2 cellular contexts compared by ENCODE assay signal in the genomic region with DNA sequence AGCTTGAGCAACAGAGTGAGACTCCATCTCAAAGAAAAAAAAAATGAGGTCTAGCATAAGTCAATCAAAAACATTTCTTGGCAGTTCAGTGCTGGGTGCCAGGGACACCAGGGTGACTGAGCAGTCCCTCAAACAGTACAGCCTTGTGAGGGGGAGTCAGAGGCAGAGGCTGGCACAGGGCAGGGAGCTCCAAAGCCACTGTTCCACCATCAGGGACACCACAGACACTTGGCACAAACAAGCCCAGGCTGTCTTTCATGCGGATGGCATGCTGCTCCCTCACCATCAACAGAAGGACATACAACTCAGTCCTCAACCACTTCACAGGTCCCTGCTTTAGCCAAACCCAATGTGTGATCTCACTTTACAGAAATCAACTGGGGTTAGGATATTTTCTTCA.
TF ChIP-seq lines count a peak whose summit lies in the region.

No MANE protein-coding gene starts in this region.

TF ChIP-seq in K562, 482 proteins besides CTCF, POLR2A, EP300 and RAD21:
- no peak for TF ChIP-seq SOX6 (IDR thresholded peaks at IDR 0.05)
- TF ChIP-seq, protein P1, sequence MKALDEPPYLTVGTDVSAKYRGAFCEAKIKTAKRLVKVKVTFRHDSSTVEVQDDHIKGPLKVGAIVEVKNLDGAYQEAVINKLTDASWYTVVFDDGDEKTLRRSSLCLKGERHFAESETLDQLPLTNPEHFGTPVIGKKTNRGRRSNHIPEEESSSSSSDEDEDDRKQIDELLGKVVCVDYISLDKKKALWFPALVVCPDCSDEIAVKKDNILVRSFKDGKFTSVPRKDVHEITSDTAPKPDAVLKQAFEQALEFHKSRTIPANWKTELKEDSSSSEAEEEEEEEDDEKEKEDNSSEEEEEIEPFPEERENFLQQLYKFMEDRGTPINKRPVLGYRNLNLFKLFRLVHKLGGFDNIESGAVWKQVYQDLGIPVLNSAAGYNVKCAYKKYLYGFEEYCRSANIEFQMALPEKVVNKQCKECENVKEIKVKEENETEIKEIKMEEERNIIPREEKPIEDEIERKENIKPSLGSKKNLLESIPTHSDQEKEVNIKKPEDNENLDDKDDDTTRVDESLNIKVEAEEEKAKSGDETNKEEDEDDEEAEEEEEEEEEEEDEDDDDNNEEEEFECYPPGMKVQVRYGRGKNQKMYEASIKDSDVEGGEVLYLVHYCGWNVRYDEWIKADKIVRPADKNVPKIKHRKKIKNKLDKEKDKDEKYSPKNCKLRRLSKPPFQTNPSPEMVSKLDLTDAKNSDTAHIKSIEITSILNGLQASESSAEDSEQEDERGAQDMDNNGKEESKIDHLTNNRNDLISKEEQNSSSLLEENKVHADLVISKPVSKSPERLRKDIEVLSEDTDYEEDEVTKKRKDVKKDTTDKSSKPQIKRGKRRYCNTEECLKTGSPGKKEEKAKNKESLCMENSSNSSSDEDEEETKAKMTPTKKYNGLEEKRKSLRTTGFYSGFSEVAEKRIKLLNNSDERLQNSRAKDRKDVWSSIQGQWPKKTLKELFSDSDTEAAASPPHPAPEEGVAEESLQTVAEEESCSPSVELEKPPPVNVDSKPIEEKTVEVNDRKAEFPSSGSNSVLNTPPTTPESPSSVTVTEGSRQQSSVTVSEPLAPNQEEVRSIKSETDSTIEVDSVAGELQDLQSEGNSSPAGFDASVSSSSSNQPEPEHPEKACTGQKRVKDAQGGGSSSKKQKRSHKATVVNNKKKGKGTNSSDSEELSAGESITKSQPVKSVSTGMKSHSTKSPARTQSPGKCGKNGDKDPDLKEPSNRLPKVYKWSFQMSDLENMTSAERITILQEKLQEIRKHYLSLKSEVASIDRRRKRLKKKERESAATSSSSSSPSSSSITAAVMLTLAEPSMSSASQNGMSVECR (CRISPR knock-in tag; IDR thresholded peaks at IDR 0.05): 0 out of 2 replicates have a peak, but pooled peaks have one; percentile 7
TF ChIP-seq in K562: peak in this region for 1.

TF ChIP-seq in WTC11, 78 proteins besides CTCF, POLR2A, EP300 and RAD21:
- no peak for TF ChIP-seq ZNF138 (CRISPR knock-in tag; conservative IDR thresholded peaks at IDR 0.05)
- TF ChIP-seq ZNF416 (CRISPR knock-in tag; IDR thresholded peaks at IDR 0.05): no peak
- no peak for TF ChIP-seq ZNF219 (CRISPR knock-in tag; IDR thresholded peaks at IDR 0.05; ENCODE audit: borderline replicate concordance)
TF ChIP-seq in WTC11: peak in this region for 0.
